Comparison of ENCODE assay signal across 9 cellular contexts in the genomic region with DNA sequence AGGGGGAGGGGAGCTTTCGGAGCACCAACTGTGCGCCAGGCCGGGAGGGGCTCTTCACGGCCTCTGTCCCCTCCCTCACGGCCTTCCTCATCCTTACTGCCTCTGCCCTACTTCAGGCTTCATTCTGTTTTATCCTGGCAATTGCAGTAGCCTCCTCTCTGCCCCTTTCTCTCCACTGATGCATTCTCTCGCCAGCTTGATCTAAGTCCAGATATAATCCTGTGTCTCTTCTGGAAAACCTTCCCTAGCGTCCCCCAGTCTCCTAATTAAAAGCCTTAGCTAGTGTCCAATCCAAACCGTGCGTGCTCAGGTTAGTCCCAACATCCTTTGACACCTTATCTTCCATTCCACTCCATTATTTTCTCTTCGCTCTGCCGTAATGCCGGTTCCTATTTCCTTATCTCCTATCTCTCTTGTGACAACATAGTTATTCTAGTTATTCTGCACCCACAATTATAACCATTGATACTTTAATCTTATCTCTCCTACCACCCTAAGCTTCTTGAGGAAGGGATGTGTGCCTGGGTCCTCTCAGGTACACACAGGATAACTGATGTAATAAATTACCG. TPM values are rescaled to one million over a fixed set of nuclear protein-coding genes. Genes with fewer than 3 reads are reported as not detected.
DNase-seq lines count a peak whose midpoint lies in the region; ATAC-seq and TF ChIP-seq lines count a peak whose summit lies in the region.
"Had no signal": no experiment of that assay in that cellular context is flagged by ENCODE, and none has a peak within 500 bp of the region (broad histone marks: within the 10 kb centered on the region; RNA-seq: fewer than 3 reads in every experiment).

No MANE protein-coding gene starts in this region.

- no peaks in the 10 kb centered on the region for H3K9me3 ChIP-seq in CD4-positive, alpha-beta memory T cell (ENCODE audit: control insufficient read depth in 1 of 2, low read length in 2 of 2)
- H3K9me3 ChIP-seq in HUES64 (ENCODE audit: insufficient read depth, low read depth, low read length) = no peaks in the 10 kb centered on the region
- no peaks in the 10 kb centered on the region for H3K9me3 ChIP-seq in mesodermal cell (ENCODE audit: control insufficient read depth, low read length)

- H3K4me3 Mint-ChIP-seq in CD4-positive, alpha-beta memory T cell = peak overlapping the region; percentile 78 to 96 (median 89)

- WGBS in HUES64 = 11% methylated on average over 12 of the region's 13 CpGs
- WGBS in mesodermal cell (ENCODE audit: insufficient coverage in 2 of 2), 2 experiments = 17 to 19% methylated on average over 12 of the region's 13 CpGs

- H3K27ac ChIP-seq in CD4-positive, alpha-beta memory T cell (ENCODE audit: low read depth, low read length) = peak overlapping the region; percentile 56
- H3K27ac ChIP-seq in HUES64 (ENCODE audit: low read depth, low read length) (peak overlapping the region; percentile 99; the same call in 1 of the 2 replicates), mesodermal cell (ENCODE audit: low read depth, low read length, severe bottlenecking) (peak overlapping the region; percentile 99)

- peak overlapping the region; percentile 99 for H3K9ac ChIP-seq in HUES64 (ENCODE audit: low read depth, low read length)

- peaks cover 14 to 45% (median 28%) of the 10 kb centered on the region in 4 donors for H3K4me1 Mint-ChIP-seq in CD4-positive, alpha-beta memory T cell

- POLR2A ChIA-PET in CD4-positive, alpha-beta memory T cell (lab: Charles Lee; ENCODE audit: partially characterized antibody) = interaction anchor here (0.7 to 23.0 kb wide), 11 partner anchors 9 to 213 kb away, joined by 3 to 540 read pairs (median 11); partner anchors contain the start of genes CD2BP2, CORO1A, DCTPP1 and SEPTIN1

- no peaks in the 10 kb centered on the region for H3K27me3 Mint-ChIP-seq in CD4-positive, alpha-beta memory T cell

- no peaks in the 10 kb centered on the region for H3K9me3 Mint-ChIP-seq in CD4-positive, alpha-beta memory T cell

- no peaks in the 10 kb centered on the region for H3K27me3 ChIP-seq in CD4-positive, alpha-beta memory T cell (ENCODE audit: insufficient read depth, low read length)
- no peaks in the 10 kb centered on the region for H3K27me3 ChIP-seq in HUES64 (ENCODE audit: insufficient read depth, low read length)

- H3K36me3 Mint-ChIP-seq in CD4-positive, alpha-beta memory T cell = peaks cover 5 to 17% of the 10 kb centered on the region in 2 donors

- H3K4me1 ChIP-seq in CD4-positive, alpha-beta memory T cell (ENCODE audit: insufficient read depth, low read length) = peaks cover 32% of the 10 kb centered on the region
- H3K4me1 ChIP-seq in HUES64 (ENCODE audit: insufficient read depth, low read length) = peaks cover 23% of the 10 kb centered on the region; the same call in 1 of the 2 replicates
- H3K4me1 ChIP-seq in mesodermal cell (ENCODE audit: control insufficient read depth, insufficient read depth, low read length, poor library complexity, severe bottlenecking) = peaks cover 44% of the 10 kb centered on the region

- peak overlapping the region; percentile 18 to 73 for H3K4me3 ChIP-seq in CD4-positive, alpha-beta memory T cell (ENCODE audit: low read length in 2 of 2)
- H3K4me3 ChIP-seq in HUES64 (ENCODE audit: low read length) = peak overlapping the region; percentile 94
- H3K4me3 ChIP-seq in astrocyte of the spinal cord (ENCODE audit: low read depth, low read length) = peak overlapping the region; percentile 72
- H3K4me3 ChIP-seq in mesodermal cell (ENCODE audit: extremely low read depth, insufficient read depth, low read length, poor library complexity, severe bottlenecking) = peak overlapping the region; percentile 74

- ATAC-seq in GM18517 (IDR thresholded peaks at IDR 0.05; ENCODE audit: unreplicated experiment) = no peak
- no peak for ATAC-seq in HG02588 (IDR thresholded peaks at IDR 0.05; ENCODE audit: unreplicated experiment)
- ATAC-seq in GM21529 (IDR thresholded peaks at IDR 0.05; ENCODE audit: unreplicated experiment) = no peak

- TF ChIP-seq CTCF in astrocyte of the spinal cord (IDR thresholded peaks at IDR 0.05; ENCODE audit: low read depth, low read length) = no peak

- CTCF ChIA-PET in CD4-positive, alpha-beta memory T cell (lab: Charles Lee; ENCODE audit: partially characterized antibody) = interaction anchor here (1.0 to 5.9 kb wide), 9 partner anchors 9 to 139 kb away, joined by 3 to 33 read pairs (median 5); partner anchors contain the start of genes SEPTIN1, TBC1D10B and ZNF771

- peak overlapping the region; percentile 43 to 92 (median 79) for H3K27ac Mint-ChIP-seq in CD4-positive, alpha-beta memory T cell

- no peak for DNase-seq in CD4-positive, alpha-beta memory T cell
- DNase-seq in astrocyte of the spinal cord (ENCODE audit: low read depth, low spot score) (no peak), amygdala (lab: John Stamatoyannopoulos, UW) (no peak)

- peaks cover 13% of the 10 kb centered on the region for H3K36me3 ChIP-seq in CD4-positive, alpha-beta memory T cell (ENCODE audit: insufficient read depth, low read length)
- peaks cover 29% of the 10 kb centered on the region for H3K36me3 ChIP-seq in HUES64 (ENCODE audit: insufficient read depth, low read length)
- H3K36me3 ChIP-seq in mesodermal cell (ENCODE audit: control insufficient read depth, insufficient read depth, low read length) = peaks cover 25% of the 10 kb centered on the region

- in situ Hi-C loops in astrocyte of the spinal cord (cut with HindIII; ENCODE audit: low sequenced_read_pairs) = no loop called here

- intact Hi-C loops in CD4-positive, alpha-beta memory T cell (cut with micrococcal nuclease) = loop anchor here (1.0 to 2.0 kb wide), 3 partner anchors 14 to 41 kb away; partner anchors contain the start of genes CD2BP2 and SEPTIN1

RNA-seq across cellular contexts. Expression of gene ZNF48, which starts 0.9 kb away (rescaled TPM):
- total RNA-seq in CD4-positive, alpha-beta memory T cell = 10 to 100 TPM; 15.8 to 16.7 TPM
- polyA plus RNA-seq in CD4-positive, alpha-beta memory T cell = 10 to 100 TPM in 1 of 2 donors, 1 to 10 TPM in 1; 5.5 to 10.7 TPM
- 40.2 TPM for polyA plus RNA-seq in HUES64 (2013, experiment 1 of 2)
- 36.1 TPM for polyA plus RNA-seq in HUES64 (2013, experiment 2 of 2)
- polyA plus RNA-seq in mesodermal cell (2013, experiment 1 of 2) = 18.9 TPM
- 14.7 TPM for polyA plus RNA-seq in mesodermal cell (2013, experiment 2 of 2)

RNA-seq across cellular contexts. Expression of gene ZNF771, which starts 11.3 kb away (rescaled TPM):
- total RNA-seq in CD4-positive, alpha-beta memory T cell = 1 to 10 TPM; 6.0 to 6.5 TPM
- 1 to 10 TPM; 1.4 to 5.0 TPM for polyA plus RNA-seq in CD4-positive, alpha-beta memory T cell
- polyA plus RNA-seq in HUES64 (2013, experiment 1 of 2) = 8.5 TPM
- 7.9 TPM for polyA plus RNA-seq in HUES64 (2013, experiment 2 of 2)
- 10.7 TPM for polyA plus RNA-seq in mesodermal cell (2013, experiment 1 of 2)
- polyA plus RNA-seq in mesodermal cell (2013, experiment 2 of 2) = 7.9 TPM

RNA-seq across cellular contexts. Expression of gene SEPTIN1, which starts 13.7 kb away (rescaled TPM):
- 100 to 1,000 TPM; 198 to 206 TPM for total RNA-seq in CD4-positive, alpha-beta memory T cell
- polyA plus RNA-seq in CD4-positive, alpha-beta memory T cell = 100 to 1,000 TPM; 210 to 212 TPM
- 0.65 TPM for polyA plus RNA-seq in HUES64 (2013, experiment 1 of 2)
- polyA plus RNA-seq in HUES64 (2013, experiment 2 of 2) = 2.0 TPM
- 1.6 TPM for polyA plus RNA-seq in mesodermal cell (2013, experiment 1 of 2)
- 2.2 TPM for polyA plus RNA-seq in mesodermal cell (2013, experiment 2 of 2)
- total RNA-seq: NCI-H460 had no signal

RNA-seq across cellular contexts. Expression of gene MYL11, which starts 21.5 kb away (rescaled TPM):
- 1 to 10 TPM in 1 of 2 experiments, not detected in 1; 1.3 TPM for total RNA-seq in CD4-positive, alpha-beta memory T cell
- 1 to 10 TPM in 1 of 2 donors, not detected in 1; 1.1 TPM for polyA plus RNA-seq in CD4-positive, alpha-beta memory T cell
- polyA plus RNA-seq in HUES64 (2013, experiment 1 of 2) = 1.2 TPM
- polyA plus RNA-seq in HUES64 (2013, experiment 2 of 2) = 3.0 TPM
- 0.92 TPM for polyA plus RNA-seq in mesodermal cell (2013, experiment 1 of 2)
- 1.0 TPM for polyA plus RNA-seq in mesodermal cell (2013, experiment 2 of 2)
- total RNA-seq: NCI-H460 had no signal

RNA-seq across cellular contexts. Expression of gene TBC1D10B, which starts 25.8 kb away (rescaled TPM):
- 10 to 100 TPM; 47.0 to 55.3 TPM for total RNA-seq in CD4-positive, alpha-beta memory T cell
- 10 to 100 TPM in 1 of 2 donors, 1 to 10 TPM in 1; 8.5 to 16.1 TPM for polyA plus RNA-seq in CD4-positive, alpha-beta memory T cell
- 19.3 TPM for polyA plus RNA-seq in HUES64 (2013, experiment 1 of 2)
- 19.7 TPM for polyA plus RNA-seq in HUES64 (2013, experiment 2 of 2)
- 29.0 TPM for polyA plus RNA-seq in mesodermal cell (2013, experiment 1 of 2)
- polyA plus RNA-seq in mesodermal cell (2013, experiment 2 of 2) = 24.5 TPM
